In the genomic region with DNA sequence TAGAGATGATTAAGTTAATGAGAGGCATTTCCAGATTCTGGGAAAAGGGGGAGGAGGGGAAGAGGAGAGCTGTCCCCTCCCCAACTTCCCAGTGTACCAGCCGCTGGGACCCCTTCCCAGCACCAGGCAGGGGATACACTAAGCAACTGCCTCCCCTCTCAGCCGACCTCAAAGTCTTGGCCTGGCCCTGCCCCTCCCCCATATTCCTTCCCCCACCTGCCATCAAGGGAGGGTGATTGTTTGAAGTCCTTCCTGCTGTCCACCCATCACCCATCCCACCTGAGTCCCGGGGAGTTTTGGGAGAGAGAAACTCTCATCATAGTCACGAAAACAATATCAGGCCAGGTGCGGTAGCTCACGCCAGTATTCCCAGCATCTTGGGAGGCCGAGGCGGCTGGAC, we compare ENCODE assay signal across 23 cellular contexts. TPM values are rescaled to one million over a fixed set of nuclear protein-coding genes. Genes with fewer than 3 reads are reported as not detected.
DNase-seq lines count a peak whose midpoint lies in the region; ATAC-seq, FAIRE-seq and TF ChIP-seq lines count a peak whose summit lies in the region.
"Had no signal": no experiment of that assay in that cellular context is flagged by ENCODE, and none has a peak within 500 bp of the region (broad histone marks: within the 10 kb centered on the region; RNA-seq: fewer than 3 reads in every experiment).

No MANE protein-coding gene starts in this region.

- H2AK5ac ChIP-seq in H9 (ENCODE audit: insufficient read length, low read length) (no peak overlapping the region), H1 (ENCODE audit: low read depth, low read length) (peak overlapping the region; percentile 83; the same call in 1 of the 2 replicates), mesendoderm (ENCODE audit: low read length) (no peak overlapping the region)

- H4K20me1 ChIP-seq in BLaER1 (peaks cover 5% of the 10 kb centered on the region; the same call in 1 of the 2 replicates), H9 (ENCODE audit: control insufficient read depth, insufficient read depth, insufficient read length) (no peaks in the 10 kb centered on the region), H1 (replicated peaks in 1 of 2; ENCODE audit: control insufficient read depth in 1 of 2, insufficient read depth in 2 of 2, low read length in 2 of 2) (no peaks in the 10 kb centered on the region)

- CTCF ChIA-PET in H1 (lab: Charles Lee; ENCODE audit: partially characterized antibody), result interaction anchor here (1.3 to 4.3 kb wide), 2 partner anchors 8 to 118 kb away, joined by 3 to 32 read pairs; no protein-coding TSS in a partner anchor

- H3K36me3 ChIP-seq in BLaER1, result no peaks in the 10 kb centered on the region
- H3K36me3 ChIP-seq in H1 (ENCODE audit: control insufficient read depth in 2 of 4, insufficient read depth in 4 of 4, low read length in 3 of 4), result no peaks in the 10 kb centered on the region
- peaks cover 3% of the 10 kb centered on the region for H3K36me3 ChIP-seq in mesendoderm (ENCODE audit: control insufficient read depth, insufficient read depth, low read length)
- H3K36me3 ChIP-seq in aorta (ENCODE audit: control insufficient read depth in 1 of 2, insufficient read depth in 2 of 2, low read length in 1 of 2), result no peaks in the 10 kb centered on the region

- H4K91ac ChIP-seq in H9 (ENCODE audit: insufficient read length, low read depth, low read length) (no peak overlapping the region), H1 (replicated peaks; ENCODE audit: insufficient read length, low read length) (no peak overlapping the region)

- H2BK120ac ChIP-seq in H9 (ENCODE audit: low read depth, low read length, poor library complexity, severe bottlenecking), result no peak overlapping the region
- H2BK120ac ChIP-seq in H1 (replicated peaks; ENCODE audit: low read depth, low read length), result no peak overlapping the region
- peak overlapping the region; percentile 69 for H2BK120ac ChIP-seq in mesendoderm (ENCODE audit: low read depth, low read length)

- peak overlapping the region; percentile 57 to 91 (median 84); a peak in 6 of 7 replicates for H3K27ac Mint-ChIP-seq in H9
- H3K27ac Mint-ChIP-seq in activated T-cell treated with anti-CD3 and anti-CD28 coated beads, Interleukin-2, amount 50 U/mL, for 24 hours, result no peak overlapping the region
- H3K27ac Mint-ChIP-seq: HFFc6 had no signal

- H4K8ac ChIP-seq in H9 (replicated peaks; ENCODE audit: insufficient read length, low read depth, low read length) (no peak overlapping the region), H1 (ENCODE audit: extremely low read depth, insufficient read depth, low read length) (no peak overlapping the region), mesendoderm (ENCODE audit: low read depth, low read length) (no peak overlapping the region)

- intact Hi-C loops in aorta (cut with DNase I), result no loop called here

- H3K79me1 ChIP-seq in H9 (ENCODE audit: insufficient read depth, low read depth, low read length, poor library complexity, severe bottlenecking), result no peaks in the 10 kb centered on the region
- H3K79me1 ChIP-seq in H1 (ENCODE audit: low read depth, low read length), result no peaks in the 10 kb centered on the region
- H3K79me1 ChIP-seq in mesendoderm (ENCODE audit: low read length), result no peaks in the 10 kb centered on the region

- H3K27me3 ChIP-seq in BLaER1, result 0 out of 2 replicates have a peak, but pooled peaks cover 12% of the 10 kb centered on the region
- H3K27me3 ChIP-seq in H9 (ENCODE audit: insufficient read depth, low read length), result no peaks in the 10 kb centered on the region
- H3K27me3 ChIP-seq in H1 (replicated peaks in 1 of 4; ENCODE audit: control insufficient read depth in 3 of 4, extremely low read depth in 1 of 4, insufficient read depth in 3 of 4, low read length in 3 of 4), result no peaks in the 10 kb centered on the region
- no peaks in the 10 kb centered on the region for H3K27me3 ChIP-seq in mesendoderm (ENCODE audit: insufficient read depth, low read length, poor library complexity)
- H3K27me3 ChIP-seq in aorta (ENCODE audit: control insufficient read depth in 1 of 2, insufficient read depth in 2 of 2, low read length in 1 of 2), result no peaks in the 10 kb centered on the region

- H3K36me3 Mint-ChIP-seq in H9 (ENCODE audit: insufficient read depth in 1 of 3, low read depth in 3 of 3), result peaks cover 0 to 3% (median 1%) of the 10 kb centered on the region in 3 experiments; a peak in 3 of 7 replicates
- no peaks in the 10 kb centered on the region for H3K36me3 Mint-ChIP-seq in activated T-cell treated with anti-CD3 and anti-CD28 coated beads, Interleukin-2, amount 50 U/mL, for 24 hours (ENCODE audit: low read depth)
- H3K36me3 Mint-ChIP-seq: CD8-positive, alpha-beta memory T cell had no signal

- peak overlapping the region; percentile 67 for H3K4me2 ChIP-seq in BLaER1
- no peak overlapping the region for H3K4me2 ChIP-seq in H9 (ENCODE audit: insufficient read depth, insufficient read length, low read length)
- peak overlapping the region; percentile 22 to 27 for H3K4me2 ChIP-seq in H1 (ENCODE audit: insufficient read depth in 1 of 2, low read depth in 2 of 2, low read length in 2 of 2)
- H3K4me2 ChIP-seq in mesendoderm (ENCODE audit: low read length), result no peak overlapping the region

- no CpG with 5 or more reads among the region's 8 CpGs for WGBS in H9 (ENCODE audit: extremely low coverage, insufficient read length, low lambda C conversion rate)
- WGBS in H1 (ENCODE audit: extremely low coverage in 1 of 2, insufficient coverage in 1 of 2, insufficient read length in 1 of 2, insufficient replicate concordance in 2 of 2, low coverage in 1 of 2, low lambda C conversion rate in 2 of 2, missing lambda C conversion rate in 1 of 2), 2 experiments, result 70% methylated on average over 8 of the region's 8 CpGs; no CpG with 5 or more reads in 1 of the 2 experiments
- WGBS in mesendoderm (ENCODE audit: extremely low coverage, insufficient coverage, low lambda C conversion rate), result no CpG with 5 or more reads among the region's 8 CpGs
- WGBS in aorta, 2 donors, result 48 to 56% methylated on average over 8 of the region's 8 CpGs

- H3K18ac ChIP-seq in H9 (ENCODE audit: insufficient read length, low read depth, low read length) (peak overlapping the region; percentile 5), H1 (ENCODE audit: extremely low read depth, low read length) (no peak overlapping the region; the same call in none of the 2 replicates), mesendoderm (ENCODE audit: low read length) (peak overlapping the region; percentile 43)

- no peak for TF ChIP-seq POLR2A in H1 (IDR thresholded peaks at IDR 0.05; ENCODE audit: control extremely low read depth in 1 of 2, low read depth in 2 of 2, low read length in 2 of 2)

- H2BK20ac ChIP-seq in H9 (ENCODE audit: low read depth, low read length, poor library complexity, severe bottlenecking) (no peak overlapping the region), H1 (ENCODE audit: low read length) (peak overlapping the region; percentile 51; the same call in 1 of the 2 replicates)

- H3K9me3 ChIP-seq in BLaER1 (no peaks in the 10 kb centered on the region), H9 (ENCODE audit: control insufficient read depth, low read depth, low read length) (no peaks in the 10 kb centered on the region), H1 (ENCODE audit: insufficient read depth in 2 of 2, low read depth in 1 of 2, low read length in 1 of 2) (no peaks in the 10 kb centered on the region), aorta (ENCODE audit: control insufficient read depth, low read length) (no peaks in the 10 kb centered on the region)

- H3K14ac ChIP-seq in H9 (ENCODE audit: insufficient read depth, low read length) (no peak overlapping the region), H1 (ENCODE audit: insufficient read length) (no peak overlapping the region)

- H3K79me2 ChIP-seq in H9 (ENCODE audit: insufficient read depth, low read length) (no peaks in the 10 kb centered on the region), H1 (ENCODE audit: control insufficient read depth in 1 of 2, insufficient read depth in 2 of 2, low read length in 2 of 2) (no peaks in the 10 kb centered on the region), mesendoderm (ENCODE audit: control insufficient read depth, insufficient read depth, low read length) (no peaks in the 10 kb centered on the region)

- H3K23me2 ChIP-seq in H9 (ENCODE audit: insufficient read length, low read depth, low read length, poor library complexity, severe bottlenecking), result no peaks in the 10 kb centered on the region
- no peaks in the 10 kb centered on the region; the same call in 1 of the 2 replicates for H3K23me2 ChIP-seq in H1 (ENCODE audit: low read depth, low read length)

- no peak overlapping the region for H3K9ac ChIP-seq in BLaER1
- H3K9ac ChIP-seq in H9 (ENCODE audit: extremely low read depth, insufficient read length, low read length), result no peak overlapping the region
- H3K9ac ChIP-seq in H1 (replicated peaks in 1 of 4; ENCODE audit: extremely low read depth in 1 of 4, low read depth in 3 of 4, low read length in 3 of 4), result no peak overlapping the region
- peak overlapping the region; percentile 63 for H3K9ac ChIP-seq in mesendoderm (ENCODE audit: low read length)

- H2BK15ac ChIP-seq in H9 (ENCODE audit: low read depth, low read length), result no peak overlapping the region
- H2BK15ac ChIP-seq in H1 (ENCODE audit: low read length), result 0 out of 2 replicates have a peak overlapping the region, but pooled peaks have one; percentile 65
- no peak overlapping the region for H2BK15ac ChIP-seq in mesendoderm (replicated peaks; ENCODE audit: low read depth)

- H3K4me1 ChIP-seq in BLaER1, result peaks cover 13% of the 10 kb centered on the region
- peaks cover 2% of the 10 kb centered on the region; the same call in 1 of the 2 replicates for H3K4me1 ChIP-seq in H9 (ENCODE audit: insufficient read depth, low read length)
- peaks cover 5 to 9% (median 8%) of the 10 kb centered on the region in 4 experiments for H3K4me1 ChIP-seq in H1 (replicated peaks in 1 of 4; ENCODE audit: control insufficient read depth in 3 of 4, insufficient read depth in 4 of 4, low read length in 3 of 4)
- peaks cover 8% of the 10 kb centered on the region for H3K4me1 ChIP-seq in mesendoderm (ENCODE audit: control insufficient read depth, low read depth, low read length)
- no peaks in the 10 kb centered on the region for H3K4me1 ChIP-seq in aorta (ENCODE audit: control insufficient read depth in 1 of 2, insufficient read depth in 2 of 2, low read length in 2 of 2)

- H3K56ac ChIP-seq in H9 (ENCODE audit: insufficient read length, low read depth, low read length) (no peak overlapping the region), H1 (replicated peaks; ENCODE audit: insufficient read length, low read depth, low read length) (no peak overlapping the region), mesendoderm (ENCODE audit: low read length) (peak overlapping the region; percentile 94)

- ATAC-seq in HG03571 (IDR thresholded peaks at IDR 0.05; ENCODE audit: unreplicated experiment) (no peak), aorta (ENCODE audit: low FRiP score) (no peak)
- ATAC-seq: Right ventricle myocardium inferior had no signal

- TF ChIP-seq RAD21 in H1 (IDR thresholded peaks at IDR 0.05 in 1 of 2, conservative IDR thresholded peaks at IDR 0.05 in 1 of 2; ENCODE audit: low read depth in 2 of 2, low read length in 2 of 2), result no peak

- H3K27ac ChIP-seq in BLaER1 (0 out of 2 replicates have a peak overlapping the region, but pooled peaks have one; percentile 26), H9 (ENCODE audit: insufficient read length, low read depth, low read length) (no peak overlapping the region), H1 (ENCODE audit: low read depth, low read length) (peak overlapping the region; percentile 15; the same call in 1 of the 2 replicates), mesendoderm (ENCODE audit: low read depth, low read length) (peak overlapping the region; percentile 95), aorta (ENCODE audit: low read depth in 1 of 2, low read length in 2 of 2) (no peak overlapping the region)
- H3K27ac ChIP-seq: C4-2B had no signal

- FAIRE-seq in H1 (lab: Jason Lieb, UNC), result peak; percentile 79
- FAIRE-seq: H54, RCC 7860 had no signal

- H3T11ph ChIP-seq in H9 (ENCODE audit: low read length), result no peak overlapping the region

- no peaks in the 10 kb centered on the region for H3K27me3 Mint-ChIP-seq in H9 (ENCODE audit: low read depth)
- peaks cover 35% of the 10 kb centered on the region for H3K27me3 Mint-ChIP-seq in activated T-cell treated with anti-CD3 and anti-CD28 coated beads, Interleukin-2, amount 50 U/mL, for 24 hours

- H3K23ac ChIP-seq in H9 (ENCODE audit: insufficient read length, low read depth, low read length), result no peak overlapping the region
- no peak overlapping the region for H3K23ac ChIP-seq in H1 (ENCODE audit: insufficient read length)
- H3K23ac ChIP-seq in mesendoderm (ENCODE audit: low read length), result no peak overlapping the region

- H3K4me1 Mint-ChIP-seq in H9, result peaks cover 28 to 31% of the 10 kb centered on the region in 2 experiments
- no peaks in the 10 kb centered on the region for H3K4me1 Mint-ChIP-seq in activated T-cell treated with anti-CD3 and anti-CD28 coated beads, Interleukin-2, amount 50 U/mL, for 24 hours (ENCODE audit: low read depth)
- H3K4me1 Mint-ChIP-seq: CD8-positive, alpha-beta memory T cell had no signal

- no peak for TF ChIP-seq EP300 in H1 (IDR thresholded peaks at IDR 0.05; ENCODE audit: borderline replicate concordance in 1 of 2, low read depth in 2 of 2, low read length in 2 of 2)

- H3K4me3 Mint-ChIP-seq in H9, result peak overlapping the region in 1 of 2 experiments; percentile 52; a peak in 2 of 5 replicates
- H3K4me3 Mint-ChIP-seq in activated T-cell treated with anti-CD3 and anti-CD28 coated beads, Interleukin-2, amount 50 U/mL, for 24 hours, result no peak overlapping the region
- H3K4me3 Mint-ChIP-seq: CD8-positive, alpha-beta memory T cell; HFFc6 had no signal

- H2BK12ac ChIP-seq in H9 (ENCODE audit: insufficient read length, low read depth, low read length) (no peak overlapping the region), H1 (ENCODE audit: low read depth, low read length) (peak overlapping the region; percentile 100)

- DNase-seq in H9 (no peak), H1 (ENCODE audit: low read depth in 1 of 2, low spot score in 2 of 2) (no peak), mesendoderm (peak; percentile 62), aorta (no peak), SIG-M5 (lab: John Stamatoyannopoulos, UW) (no peak)
- DNase-seq in activated T-cell treated with anti-CD3 and anti-CD28 coated beads, Interleukin-2, amount 50 U/mL, for 24 hours, result no peak
- DNase-seq: 8988T; CD8-positive, alpha-beta memory T cell; GF-D8; HFFc6; KG1; NCI-H1092 treated with DMSO at 0.1 percent for 48 hours; NCI-H1436 treated with DMSO at 0.1 percent for 48 hours; NCI-H1930; NCI-H345; NCI-H524; NCI-H774 had no signal

- no peak overlapping the region for H2AFZ ChIP-seq in H9 (ENCODE audit: low read length)
- no peak overlapping the region for H2AFZ ChIP-seq in H1 (ENCODE audit: low read length)

- H4K5ac ChIP-seq in H9 (ENCODE audit: insufficient read length, low read depth, low read length) (no peak overlapping the region), H1 (ENCODE audit: insufficient read length, low read depth, low read length) (no peak overlapping the region), mesendoderm (ENCODE audit: low read length) (no peak overlapping the region)

- H3K4me3 ChIP-seq in BLaER1 (no peak overlapping the region), H1 (ENCODE audit: extremely low read depth in 1 of 4, insufficient read depth in 2 of 4, low read depth in 3 of 4, low read length in 4 of 4) (no peak overlapping the region), mesendoderm (ENCODE audit: low read length) (no peak overlapping the region), aorta (ENCODE audit: low read length in 2 of 2) (no peak overlapping the region)

- peaks cover 1 to 2% of the 10 kb centered on the region in 2 experiments for H3K9me3 Mint-ChIP-seq in H9
- no peaks in the 10 kb centered on the region for H3K9me3 Mint-ChIP-seq in activated T-cell treated with anti-CD3 and anti-CD28 coated beads, Interleukin-2, amount 50 U/mL, for 24 hours
- H3K9me3 Mint-ChIP-seq: HFFc6 had no signal

- H3K4ac ChIP-seq in H9 (ENCODE audit: low read depth, low read length) (no peak overlapping the region), H1 (replicated peaks; ENCODE audit: insufficient read length, low read depth, low read length) (no peak overlapping the region), mesendoderm (ENCODE audit: low read depth, low read length) (peak overlapping the region; percentile 73)

- H2BK5ac ChIP-seq in H9 (ENCODE audit: insufficient read length, low read length) (no peak overlapping the region), H1 (ENCODE audit: low read depth, low read length) (peak overlapping the region; percentile 97), mesendoderm (ENCODE audit: low read length) (peak overlapping the region; percentile 97)

- TF ChIP-seq CTCF in H9 (conservative IDR thresholded peaks at IDR 0.05) (no peak), H1 (IDR thresholded peaks at IDR 0.05; ENCODE audit: control extremely low read depth in 1 of 3, insufficient read depth in 1 of 3, low read depth in 1 of 3, low read length in 3 of 3) (no peak)

- POLR2A ChIA-PET in H1 (lab: Charles Lee; ENCODE audit: partially characterized antibody), result interaction anchor here (0.6 to 2.8 kb wide), 5 partner anchors 8 to 764 kb away, joined by 3 to 9 read pairs (median 3); no protein-coding TSS in a partner anchor

RNA-seq across cellular contexts. Expression of a gene that starts 20.1 kb away (rescaled TPM):
- total RNA-seq in H9 (2021) (43.8 and 44.0 TPM in 2 replicates), aorta (10 to 100 TPM in 1 of 2 donors, 1 to 10 TPM in 1; 7.7 to 19.6 TPM)
- 27.4 and 28.2 TPM in 2 replicates for total RNA-seq in H1 (2021; fragmentation: NEBNext Ultra II Directional; extraction: Animal tissue kit (Norgen Biotek cat#: 25700))
- polyA plus RNA-seq in H1 (2011; rRNA removed) (24.5 and 34.0 TPM in 2 replicates), aorta (1 to 10 TPM in 1 of 2 donors, under 1 TPM in 1; 0.75 to 3.9 TPM)
- polyA plus RNA-seq in H1 (2011; cell fraction: cytosol; rRNA removed), result 25.2 TPM
- 40.6 TPM for polyA plus RNA-seq in H1 (2011; cell fraction: nucleus; rRNA removed)
- polyA plus RNA-seq in H1 (2012, experiment 1 of 2), result 21.5 to 39.7 TPM (median 35.7 TPM) in 4 replicates
- polyA plus RNA-seq in H1 (2012, experiment 2 of 2), result 30.6 TPM
- 36.7 TPM for polyA plus RNA-seq in H1 (2013, experiment 1 of 2)
- polyA plus RNA-seq in H1 (2013, experiment 2 of 2), result 36.5 TPM
- 11.1 TPM in 2 replicates for polyA minus RNA-seq in H1 (2011; rRNA and poly(A)+ RNA removed)
- 12.3 TPM for polyA minus RNA-seq in H1 (2011; cell fraction: cytosol; rRNA and poly(A)+ RNA removed)
- 11.0 TPM for polyA minus RNA-seq in H1 (2011; cell fraction: nucleus; rRNA and poly(A)+ RNA removed)
- polyA plus RNA-seq in mesendoderm (2013, experiment 1 of 2), result 65.7 TPM
- 64.6 TPM for polyA plus RNA-seq in mesendoderm (2013, experiment 2 of 2)
- total RNA-seq: CD8-positive, alpha-beta memory T cell had no signal
- polyA plus RNA-seq: CD8-positive, alpha-beta memory T cell had no signal

RNA-seq across cellular contexts. Expression of a gene that starts 50.1 kb away (rescaled TPM):
- 38.2 and 38.3 TPM in 2 replicates for total RNA-seq in H9 (2021)
- 24.1 and 24.3 TPM in 2 replicates for total RNA-seq in H1 (2021; fragmentation: NEBNext Ultra II Directional; extraction: Animal tissue kit (Norgen Biotek cat#: 25700))
- 17.5 and 27.2 TPM in 2 replicates for polyA plus RNA-seq in H1 (2011; rRNA removed)
- polyA plus RNA-seq in H1 (2011; cell fraction: cytosol; rRNA removed), result 20.5 TPM
- 78.3 TPM for polyA plus RNA-seq in H1 (2011; cell fraction: nucleus; rRNA removed)
- 16.6 to 25.5 TPM (median 22.8 TPM) in 4 replicates for polyA plus RNA-seq in H1 (2012, experiment 1 of 2)
- polyA plus RNA-seq in H1 (2012, experiment 2 of 2), result 14.0 TPM
- 15.8 TPM for polyA plus RNA-seq in H1 (2013, experiment 1 of 2)
- 15.5 TPM for polyA plus RNA-seq in H1 (2013, experiment 2 of 2)
- 14.8 and 17.6 TPM in 2 replicates for polyA minus RNA-seq in H1 (2011; rRNA and poly(A)+ RNA removed)
- polyA minus RNA-seq in H1 (2011; cell fraction: cytosol; rRNA and poly(A)+ RNA removed), result 21.8 TPM
- 31.7 TPM for polyA minus RNA-seq in H1 (2011; cell fraction: nucleus; rRNA and poly(A)+ RNA removed)
- polyA plus RNA-seq in mesendoderm (2013, experiment 1 of 2), result 19.0 TPM
- polyA plus RNA-seq in mesendoderm (2013, experiment 2 of 2), result 19.1 TPM
- total RNA-seq in aorta, result 10 to 100 TPM in 1 of 2 donors, 1 to 10 TPM in 1; 8.9 to 14.6 TPM
- polyA plus RNA-seq in aorta, result 10 to 100 TPM in 1 of 2 donors, 1 to 10 TPM in 1; 1.5 to 10.3 TPM

Comparison
In these comparisons a context has a peak if more than half of its experiments do, and no peak if none do; other contexts are left out.
1. H3K27ac ChIP-seq: peak in BLaER1 (single experiment), H1 (single experiment) and mesendoderm (single experiment); none in H9 (single experiment) and aorta (0 of 2).
2. H3K4me2 ChIP-seq: peak in BLaER1 (single experiment) and H1 (2 of 2); none in H9 (single experiment) and mesendoderm (single experiment).